In the genomic region with DNA sequence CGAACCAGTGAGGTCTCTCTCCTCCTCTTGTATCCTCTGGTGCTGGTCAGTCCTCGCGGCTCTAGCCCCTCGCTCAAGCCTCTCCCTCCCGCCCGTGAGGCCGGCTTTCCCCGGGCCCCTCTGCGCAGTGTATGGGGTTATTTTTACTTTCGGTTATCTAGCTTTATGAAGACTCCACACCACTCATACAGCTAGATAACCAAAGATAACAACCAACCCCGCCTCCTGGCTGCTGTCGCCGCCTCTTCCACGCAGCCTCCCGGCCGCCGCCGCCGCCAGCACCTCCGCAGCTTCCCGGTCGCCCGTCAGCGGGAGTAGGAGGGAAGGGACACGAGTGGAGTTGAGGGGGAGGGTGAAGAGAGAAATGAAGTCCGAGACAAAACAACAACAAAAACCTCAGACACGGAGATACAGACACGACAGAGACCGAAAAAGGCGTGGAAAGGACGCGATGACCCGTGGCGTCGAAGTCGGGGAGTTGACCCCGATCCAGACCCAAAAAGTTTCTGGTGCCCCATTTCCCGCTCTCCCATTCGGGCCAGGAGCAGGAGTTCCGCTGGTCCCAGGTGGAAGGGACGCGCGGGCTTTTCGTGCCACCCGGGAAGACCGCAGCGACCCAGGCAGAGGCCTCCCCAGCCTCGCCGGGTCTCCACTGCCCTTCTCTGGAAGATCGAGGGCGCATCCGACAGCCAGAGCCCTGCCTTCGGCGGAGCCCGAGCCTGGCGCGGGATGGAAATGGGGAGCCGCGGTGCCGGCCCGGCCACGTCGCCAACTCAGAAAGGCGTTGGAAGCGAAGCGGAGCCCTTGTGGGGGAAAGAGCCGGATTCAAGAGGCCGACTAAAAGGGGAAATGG, we compare ENCODE assay signal across 8 cellular contexts. TPM values are rescaled to one million over a fixed set of nuclear protein-coding genes. Genes with fewer than 3 reads are reported as not detected.
DNase-seq lines count a peak whose midpoint lies in the region; ATAC-seq, FAIRE-seq and TF ChIP-seq lines count a peak whose summit lies in the region.

No MANE protein-coding gene starts in this region.

- no peak overlapping the region for H3K4me3 ChIP-seq in endothelial cell of umbilical vein (replicated peaks in 1 of 3; ENCODE audit: insufficient read depth in 1 of 3, low read depth in 1 of 3, low read length in 3 of 3)
- H3K4me3 ChIP-seq in testis: peak overlapping the region in 1 of 2 donors; percentile 21

- H3K4me2 ChIP-seq in endothelial cell of umbilical vein (ENCODE audit: insufficient read depth, low read length): peak overlapping the region; percentile 9

- peaks cover 5% of the 10 kb centered on the region for H3K4me1 ChIP-seq in endothelial cell of umbilical vein (ENCODE audit: control insufficient read depth, extremely low read depth, insufficient read depth, low read length)
- peaks cover 19% of the 10 kb centered on the region for H3K4me1 ChIP-seq in testis

- no peak for ATAC-seq in GM18520 (IDR thresholded peaks at IDR 0.05; ENCODE audit: unreplicated experiment)

- H3K36me3 ChIP-seq in endothelial cell of umbilical vein (ENCODE audit: control insufficient read depth in 2 of 2, extremely low read depth in 1 of 2, insufficient read depth in 2 of 2, low read length in 2 of 2): no peaks in the 10 kb centered on the region
- no peaks in the 10 kb centered on the region for H3K36me3 ChIP-seq in testis (ENCODE audit: low read depth, missing control alignments)

- POLR2A ChIA-PET in endothelial cell of umbilical vein (lab: Charles Lee): no interaction called here

- dilution Hi-C loops in endothelial cell of umbilical vein (cut with MboI; ENCODE audit: extremely low pct_ligation_motif_present, low sequenced_read_pairs): no loop called here

- H3K9me3 ChIP-seq in endothelial cell of umbilical vein (replicated peaks; ENCODE audit: control insufficient read depth, insufficient read depth, low read length): no peaks in the 10 kb centered on the region
- no peaks in the 10 kb centered on the region for H3K9me3 ChIP-seq in testis

- BruUV-seq in endothelial cell of umbilical vein (replicated peaks; lab: Mats Ljungman, UMichigan): no TSS peak

- no peak overlapping the region for H2AFZ ChIP-seq in endothelial cell of umbilical vein (ENCODE audit: low read depth, low read length)

- TF ChIP-seq POLR2A in endothelial cell of umbilical vein (IDR thresholded peaks at IDR 0.05; ENCODE audit: low read depth, low read length) (no peak), testis (IDR thresholded peaks at IDR 0.05) (no peak)

- DNase-seq in NCI-H748 (lab: John Stamatoyannopoulos, UW; ENCODE audit: unreplicated experiment): peak; percentile 28
- DNase-seq in NCI-H748 treated with DMSO at 0.1 percent for 48 hours (lab: John Stamatoyannopoulos, UW): no peak
- peak; percentile 49 for DNase-seq in activated CD4-positive, CD25-positive, alpha-beta regulatory T cell treated with anti-CD3 and anti-CD28 coated beads, Interleukin-2, amount 50 U/mL, for 72 hours
- no peak for DNase-seq in endothelial cell of umbilical vein (ENCODE audit: low read depth, low spot score)
- peak; percentile 44 to 46 for DNase-seq in stimulated activated CD4-positive, alpha-beta T cell treated with anti-CD3 and anti-CD28 coated beads, Interleukin-2, amount 100 ng/mL, for 24 hours
- DNase-seq in testis: no peak
- DNase-seq in middle frontal gyrus (ENCODE audit: extremely low spot score, low spot score): no peak

- H3K9ac ChIP-seq in endothelial cell of umbilical vein (replicated peaks; ENCODE audit: extremely low read depth, insufficient read depth, low read length): no peak overlapping the region

- H3K79me2 ChIP-seq in endothelial cell of umbilical vein (ENCODE audit: control insufficient read depth, insufficient read depth, low read length): no peaks in the 10 kb centered on the region

- no peaks in the 10 kb centered on the region for H3K9me1 ChIP-seq in endothelial cell of umbilical vein (replicated peaks; ENCODE audit: control insufficient read depth, extremely low read depth, insufficient read depth, low read length)

- TF ChIP-seq CTCF in endothelial cell of umbilical vein (IDR thresholded peaks at IDR 0.05; ENCODE audit: extremely low read depth in 1 of 2, insufficient read depth in 1 of 2, low read depth in 1 of 2, low read length in 2 of 2) (no peak), testis (IDR thresholded peaks at IDR 0.05) (no peak)

- H3K27ac ChIP-seq in endothelial cell of umbilical vein (ENCODE audit: insufficient read depth, low read depth, low read length) (no peak overlapping the region), testis (no peak overlapping the region)

- H3K27me3 ChIP-seq in endothelial cell of umbilical vein (ENCODE audit: control insufficient read depth in 2 of 2, insufficient read depth in 2 of 2, low read length in 2 of 2) (peaks cover 74 to 75% of the 10 kb centered on the region in 2 experiments), testis (no peaks in the 10 kb centered on the region)

- CTCF ChIA-PET in endothelial cell of umbilical vein (lab: Charles Lee): interaction anchor here (1.0 to 8.9 kb wide), 5 partner anchors 10 to 62 kb away, joined by 3 to 78 read pairs (median 4); no protein-coding TSS in a partner anchor

- 6% methylated on average over 62 to 68 of the region's 68 CpGs for WGBS in testis, 2 donors

- FAIRE-seq in endothelial cell of umbilical vein (lab: Jason Lieb, UNC): no peak

- no peaks in the 10 kb centered on the region for H4K20me1 ChIP-seq in endothelial cell of umbilical vein (replicated peaks; ENCODE audit: control insufficient read depth, extremely low read depth, insufficient read depth, low read length)

- intact Hi-C loops in endothelial cell of umbilical vein (cut with micrococcal nuclease): no loop called here
- intact Hi-C loops in testis (cut with DNase I; ENCODE audit: low total_unique reads): no loop called here

TF ChIP-seq in endothelial cell of umbilical vein, 7 proteins besides CTCF, POLR2A, EP300 and RAD21:
- TF ChIP-seq GATA2 (IDR thresholded peaks at IDR 0.05; ENCODE audit: insufficient read depth, insufficient read length, low read depth, low read length) (no peak), MYC (IDR thresholded peaks at IDR 0.05; ENCODE audit: low read depth, low read length) (no peak), POLR2AphosphoS5 (IDR thresholded peaks at IDR 0.05; ENCODE audit: insufficient read depth, low read depth, low read length) (no peak), JUN (IDR thresholded peaks at IDR 0.05; ENCODE audit: borderline replicate concordance, insufficient read depth, insufficient read length, low read depth) (no peak), EZH2 (IDR thresholded peaks at IDR 0.05; ENCODE audit: borderline replicate concordance, low read depth, low read length, severe bottlenecking) (peak; percentile 99), FOS (IDR thresholded peaks at IDR 0.05; ENCODE audit: borderline replicate concordance, insufficient read depth, low read length) (no peak)
- TF ChIP-seq, protein P1, sequence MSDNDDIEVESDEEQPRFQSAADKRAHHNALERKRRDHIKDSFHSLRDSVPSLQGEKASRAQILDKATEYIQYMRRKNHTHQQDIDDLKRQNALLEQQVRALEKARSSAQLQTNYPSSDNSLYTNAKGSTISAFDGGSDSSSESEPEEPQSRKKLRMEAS (IDR thresholded peaks at IDR 0.05; ENCODE audit: insufficient read depth, insufficient read length): no peak

RNA-seq across cellular contexts. Expression of gene RHBG, which starts 51.4 kb away (rescaled TPM):
- total RNA-seq in endothelial cell of umbilical vein (not detected in 2 replicates), testis (1 to 10 TPM; 2.0 TPM)
- polyA plus RNA-seq in endothelial cell of umbilical vein (not detected in 2 replicates), testis (ENCODE audit: insufficient read depth, low read depth, low replicate concordance) (3.3 TPM)
- polyA plus RNA-seq in endothelial cell of umbilical vein (2011; cell fraction: cytosol; rRNA removed): not detected in 2 replicates
- not detected in 2 replicates for polyA plus RNA-seq in endothelial cell of umbilical vein (2011; cell fraction: nucleus; rRNA removed)
- polyA plus RNA-seq in endothelial cell of umbilical vein (2012): not detected in 2 replicates
- polyA minus RNA-seq in endothelial cell of umbilical vein: not detected in 2 replicates
- polyA minus RNA-seq in endothelial cell of umbilical vein (2011; cell fraction: cytosol; rRNA and poly(A)+ RNA removed): not detected
- polyA minus RNA-seq in endothelial cell of umbilical vein (2011; cell fraction: nucleus; rRNA and poly(A)+ RNA removed): not detected in 2 replicates

Comparison
In these comparisons a context has a peak if more than half of its experiments do, and no peak if none do; other contexts are left out.
1. DNase-seq: peak in NCI-H748 (single experiment), activated CD4-positive, CD25-positive, alpha-beta regulatory T cell treated with anti-CD3 and anti-CD28 coated beads, Interleukin-2, amount 50 U/mL, for 72 hours (single experiment) and stimulated activated CD4-positive, alpha-beta T cell treated with anti-CD3 and anti-CD28 coated beads, Interleukin-2, amount 100 ng/mL, for 24 hours (2 of 2); none in NCI-H748 treated with DMSO at 0.1 percent for 48 hours (single experiment), endothelial cell of umbilical vein (single experiment), testis (single experiment) and middle frontal gyrus (single experiment).